ENCODE assay signal across 9 cellular contexts in the genomic region with DNA sequence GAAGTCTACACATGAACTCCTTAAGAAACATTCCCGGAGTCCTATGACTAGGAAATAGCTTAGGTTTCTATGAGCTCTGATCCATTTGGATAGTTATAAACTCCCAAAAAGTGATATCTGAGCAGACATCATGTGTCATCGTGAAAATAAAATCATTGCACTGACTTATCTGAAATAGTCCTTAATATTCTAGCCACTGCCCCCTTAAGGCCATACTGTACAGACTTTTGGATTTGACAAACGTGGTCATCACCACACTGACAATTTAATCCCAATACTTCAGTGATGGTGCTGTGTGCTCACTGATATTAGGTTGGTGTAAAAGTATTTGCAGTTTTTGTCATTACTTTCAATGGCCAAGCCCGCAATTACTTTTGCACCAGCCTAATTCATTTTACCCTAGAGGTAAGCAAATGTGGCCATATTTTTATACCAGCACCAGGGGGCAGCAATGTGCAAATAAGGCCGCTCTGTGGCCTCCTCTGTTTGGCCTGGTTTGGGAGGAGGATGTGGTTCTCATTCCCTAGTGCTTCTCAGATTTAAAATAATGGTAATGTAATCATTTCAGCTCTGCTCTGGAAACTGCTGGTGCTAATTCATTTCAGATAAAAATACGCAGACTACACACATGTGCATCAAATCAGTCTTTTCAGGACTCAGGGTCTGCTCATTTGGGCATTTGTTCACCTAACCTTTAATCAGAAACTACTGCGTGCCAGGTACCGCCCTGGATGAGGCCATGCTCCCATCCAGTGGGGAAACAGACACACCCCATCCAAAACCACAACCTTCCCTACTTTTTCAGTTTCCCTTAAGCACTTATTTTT.
DNase-seq lines count a peak whose midpoint lies in the region; ATAC-seq, FAIRE-seq and TF ChIP-seq lines count a peak whose summit lies in the region.
"Had no signal": no experiment of that assay in that cellular context is flagged by ENCODE, and none has a peak within 500 bp of the region (broad histone marks: within the 10 kb centered on the region; RNA-seq: fewer than 3 reads in every experiment).

No MANE protein-coding gene starts in this region.

- POLR2A ChIA-PET in K562 (lab: Yijun Ruan, JAX) = no interaction called here

- no peak overlapping the region for H3K9ac ChIP-seq in K562 (ENCODE audit: insufficient read depth in 1 of 2, low read depth in 2 of 2, low read length in 2 of 2)
- H3K9ac ChIP-seq: BLaER1 had no signal

- in situ Hi-C loops in K562 (cut with MboI) = loop anchor here (10.0 kb wide), 2 partner anchors 163 to 223 kb away; no protein-coding TSS in a partner anchor

- intact Hi-C loops in K562 (cut with micrococcal nuclease) = loop anchor here (10.0 kb wide), 1 partner anchor 423 kb away; a partner anchor contains a TSS

- H3K79me2 ChIP-seq in K562 (ENCODE audit: control insufficient read depth, insufficient read depth, low read length) = no peaks in the 10 kb centered on the region

- no peaks in the 10 kb centered on the region for H3K9me3 ChIP-seq in K562 (replicated peaks; ENCODE audit: control insufficient read depth, insufficient read depth, low read depth, low read length)
- no peaks in the 10 kb centered on the region for H3K9me3 ChIP-seq in iPS DF 6.9 (ENCODE audit: control insufficient read depth, insufficient read depth, low read length)
- H3K9me3 ChIP-seq: BLaER1 had no signal

- no peaks in the 10 kb centered on the region for H4K20me1 ChIP-seq in K562 (replicated peaks; ENCODE audit: control insufficient read depth, insufficient read depth, low read length)
- H4K20me1 ChIP-seq: BLaER1 had no signal

- no peaks in the 10 kb centered on the region for H3K9me1 ChIP-seq in K562 (ENCODE audit: control insufficient read depth, insufficient read depth, low read length)

- TF ChIP-seq EP300 in K562 (IDR thresholded peaks at IDR 0.05; ENCODE audit: low read length) = no peak

- 6% methylated on average over 8 of the region's 8 CpGs for whole genome bisulfite sequencing in K562 (ENCODE audit: insufficient coverage, low coverage, missing lambda C conversion rate)
- no CpG with 5 or more reads among the region's 8 CpGs for WGBS in iPS DF 6.9 (ENCODE audit: insufficient coverage, insufficient read length)

- no peak overlapping the region for H3K27ac ChIP-seq in K562 (ENCODE audit: extremely low read depth, low read depth, low read length)
- no peak overlapping the region for H3K27ac ChIP-seq in iPS DF 6.9 (ENCODE audit: low read length)
- H3K27ac ChIP-seq: BLaER1 had no signal

- no peak overlapping the region for H3K4me2 ChIP-seq in K562 (ENCODE audit: insufficient read depth, low read length)
- H3K4me2 ChIP-seq: BLaER1 had no signal

- ATAC-seq in HG02623 (IDR thresholded peaks at IDR 0.05; ENCODE audit: unreplicated experiment) (peak; percentile 72), K562 (peak; percentile 98)

- FAIRE-seq in TTC549 (lab: Jason Lieb, UNC) (peak; percentile 66), K562 (lab: Jason Lieb, UNC) (peak; percentile 93)

- no peaks in the 10 kb centered on the region for H3K36me3 ChIP-seq in K562 (ENCODE audit: control insufficient read depth, insufficient read depth, low read length)
- no peaks in the 10 kb centered on the region for H3K36me3 ChIP-seq in iPS DF 6.9 (ENCODE audit: control insufficient read depth, insufficient read depth, low read length)
- H3K36me3 ChIP-seq: BLaER1 had no signal

- no peaks in the 10 kb centered on the region for H3K4me1 ChIP-seq in K562 (replicated peaks in 1 of 2; ENCODE audit: control insufficient read depth in 2 of 2, insufficient read depth in 2 of 2, low read length in 2 of 2)
- H3K4me1 ChIP-seq in iPS DF 6.9 (ENCODE audit: control insufficient read depth, insufficient read depth, low read length) = peaks cover 1% of the 10 kb centered on the region; the same call in 1 of the 2 replicates

- no TSS peak for BruUV-seq in K562 (replicated peaks; lab: Mats Ljungman, UMichigan)

- DNase-seq in NCI-H1436 (lab: John Stamatoyannopoulos, UW) (peak; percentile 28), NCI-H1436 treated with DMSO at 0.1 percent for 48 hours (lab: John Stamatoyannopoulos, UW) (no peak), NCI-H1105 treated with DMSO at 0.1 percent for 48 hours (lab: John Stamatoyannopoulos, UW) (peak; percentile 36), K562 (ENCODE audit: extremely low read depth in 1 of 4, low spot score in 3 of 4) (peak; percentile 53 to 80 (median 60)), iPS DF 6.9 (ENCODE audit: low read depth, low spot score) (peak; percentile 39)
- peak; percentile 67 for DNase-seq in stimulated activated CD4-positive, alpha-beta T cell treated with anti-CD3 and anti-CD28 coated beads, Interleukin-12 subunit alpha, Interleukin-12 subunit beta, amount 100 ng/mL, for 4 hours

- H3K27me3 ChIP-seq in K562 (ENCODE audit: control insufficient read depth in 2 of 2, insufficient read depth in 2 of 2, low read length in 2 of 2) = peaks cover 0 to 7% of the 10 kb centered on the region in 2 experiments; a peak in 1 of 5 replicates
- no peaks in the 10 kb centered on the region for H3K27me3 ChIP-seq in iPS DF 6.9 (ENCODE audit: control insufficient read depth, insufficient read depth, low read length)
- H3K27me3 ChIP-seq: BLaER1 had no signal

- CTCF ChIA-PET in K562 (lab: Yijun Ruan, JAX; ENCODE audit: low intra/inter-chr PET ratio) = interaction anchor here (0.9 kb wide), 1 partner anchor 226 kb away, joined by 3 read pairs; no protein-coding TSS in a partner anchor

- H3K4me3 ChIP-seq in K562 (no peak overlapping the region), iPS DF 6.9 (ENCODE audit: low read length) (no peak overlapping the region)
- H3K4me3 ChIP-seq: BLaER1 had no signal

- TF ChIP-seq POLR2A in K562 (conservative IDR thresholded peaks at IDR 0.05) = no peak

- TF ChIP-seq RAD21 in K562 (CRISPR knock-in tag; conservative IDR thresholded peaks at IDR 0.05 in 1 of 2, IDR thresholded peaks at IDR 0.05 in 1 of 2) = peak; percentile 47 to 75; a peak in 3 of 4 replicates

- H2AFZ ChIP-seq in K562 (ENCODE audit: low read depth, low read length) = no peak overlapping the region

- TF ChIP-seq CTCF in K562 (IDR thresholded peaks at IDR 0.05 in 2 of 3, conservative IDR thresholded peaks at IDR 0.05 in 1 of 3; ENCODE audit: insufficient read depth in 2 of 3, low read depth in 1 of 3, low read length in 3 of 3) = peak; percentile 64 to 86 (median 83)

TF ChIP-seq in K562, 482 proteins besides CTCF, POLR2A, EP300 and RAD21 (continues in another document):
- TF ChIP-seq ZFP1 (CRISPR knock-in tag; IDR thresholded peaks at IDR 0.05) (no peak), SRSF7 (optimal IDR thresholded peaks at IDR 0.05; ENCODE audit: low read depth, low read length) (no peak), FOXA1 (IDR thresholded peaks at IDR 0.05; ENCODE audit: borderline replicate concordance) (no peak), ASH1L (IDR thresholded peaks at IDR 0.05; ENCODE audit: borderline replicate concordance, low read depth, partially characterized antibody) (peak; percentile 32), JUNB (CRISPR knock-in tag; conservative IDR thresholded peaks at IDR 0.05) (no peak), CBX3 (IDR thresholded peaks at IDR 0.05; ENCODE audit: borderline replicate concordance in 1 of 2, low read length in 2 of 2) (no peak), NFYB (IDR thresholded peaks at IDR 0.05; ENCODE audit: extremely low read depth, insufficient read length) (no peak)
